10 cellular contexts compared by ENCODE assay signal in the genomic region with DNA sequence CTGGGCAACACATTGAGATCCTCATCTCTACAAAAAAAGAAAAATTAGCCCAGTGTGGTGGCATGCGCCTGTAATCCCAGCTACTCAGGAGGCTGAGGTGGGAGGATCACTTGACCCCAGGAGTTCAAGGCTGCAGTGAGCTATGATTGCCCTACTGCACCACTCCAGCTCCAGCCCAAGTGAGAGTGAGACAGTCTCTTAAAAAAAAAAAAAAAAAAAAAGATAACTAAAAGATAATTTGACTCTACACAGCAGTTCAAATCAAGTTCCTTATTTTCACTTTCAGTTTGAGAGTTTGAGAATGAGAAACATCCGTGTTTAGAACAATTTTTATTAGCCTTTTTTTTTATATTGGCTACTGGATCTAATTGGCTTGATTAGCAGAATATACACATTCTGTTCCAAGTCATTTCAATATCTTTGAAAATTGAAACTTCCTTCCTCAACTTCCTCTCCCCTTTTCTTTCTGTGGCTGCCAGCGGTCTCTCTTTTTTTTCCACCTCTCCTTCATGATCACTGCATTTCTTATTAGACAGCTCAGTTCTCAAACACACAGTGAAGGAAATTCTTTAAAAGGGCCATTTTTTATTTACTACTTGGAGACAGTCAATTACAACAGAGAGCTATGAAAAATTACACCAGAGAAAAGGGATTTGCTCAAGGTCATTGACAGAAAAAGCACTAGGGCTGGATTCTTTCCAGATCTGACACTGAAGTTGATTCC. TPM values are rescaled to one million over a fixed set of nuclear protein-coding genes. Genes with fewer than 3 reads are reported as not detected.
A peak's percentile ranks its signal among the peaks of the same experiment; 100 is the strongest.
DNase-seq lines count a peak whose midpoint lies in the region; ATAC-seq, FAIRE-seq and TF ChIP-seq lines count a peak whose summit lies in the region.
"Had no signal": no experiment of that assay in that cellular context is flagged by ENCODE, and none has a peak within 500 bp of the region (broad histone marks: within the 10 kb centered on the region; RNA-seq: fewer than 3 reads in every experiment).

No MANE protein-coding gene starts in this region.

- H3K27ac ChIP-seq in stomach = peak overlapping the region; percentile 70 to 85 (median 76)
- H3K27ac ChIP-seq: C4-2B had no signal

- H3K4me3 Mint-ChIP-seq in T-helper 17 cell = peak overlapping the region; percentile 88

- no peaks in the 10 kb centered on the region for H3K9me3 ChIP-seq in T-helper 17 cell (ENCODE audit: control insufficient read depth, low read length, poor library complexity, severe bottlenecking)
- no peaks in the 10 kb centered on the region for H3K9me3 ChIP-seq in stomach

- TF ChIP-seq EP300 in stomach (IDR thresholded peaks at IDR 0.05) = no peak

- FAIRE-seq in frontal cortex (lab: Jason Lieb, UNC) = no peak

- intact Hi-C loops in stomach (cut with DNase I; ENCODE audit: low total_unique reads) = no loop called here

- TF ChIP-seq CTCF in stomach (IDR thresholded peaks at IDR 0.05) = no peak

- no peaks in the 10 kb centered on the region for H3K36me3 ChIP-seq in stomach

- DNase-seq in SIG-M5 treated with dmso at 0.1 percent for 504 hours (lab: John Stamatoyannopoulos, UW; ENCODE audit: unreplicated experiment) = peak; percentile 71
- no peak for DNase-seq in SIG-M5 (lab: John Stamatoyannopoulos, UW)
- DNase-seq in T-helper 17 cell = no peak
- peak; percentile 26 for DNase-seq in foreskin melanocyte
- DNase-seq in stomach = no peak
- no peak for DNase-seq in frontal cortex (ENCODE audit: low spot score in 2 of 2)
- no peak for DNase-seq in NCI-H2196 treated with DMSO at 0.1 percent for 48 hours (lab: John Stamatoyannopoulos, UW; ENCODE audit: unreplicated experiment)
- DNase-seq: NCI-H1092 had no signal

- peaks cover 22 to 52% (median 27%) of the 10 kb centered on the region in 4 donors for H3K4me1 ChIP-seq in stomach

- 28 to 36% (median 32%) methylated on average over 3 of the region's 3 CpGs for WGBS in stomach, 5 donors

- no peak for TF ChIP-seq POLR2A in stomach (IDR thresholded peaks at IDR 0.05)

- no peaks in the 10 kb centered on the region for H3K36me3 Mint-ChIP-seq in T-helper 17 cell (ENCODE audit: low read depth)

- peaks cover 4% of the 10 kb centered on the region for H3K27me3 Mint-ChIP-seq in T-helper 17 cell

- H3K4me3 ChIP-seq in stomach = peak overlapping the region in 2 of 4 donors; percentile 8 to 27

- H3K27me3 ChIP-seq in stomach = no peaks in the 10 kb centered on the region

- ATAC-seq in T-helper 17 cell = no peak
- no peak for ATAC-seq in HG02623 (IDR thresholded peaks at IDR 0.05; ENCODE audit: unreplicated experiment)

- peaks cover 12% of the 10 kb centered on the region for H3K4me1 Mint-ChIP-seq in T-helper 17 cell

- H3K27ac Mint-ChIP-seq in T-helper 17 cell = peak overlapping the region; percentile 93

RNA-seq across cellular contexts. Expression of a gene that starts 4.5 kb away (rescaled TPM):
- 10 to 100 TPM; 16.4 to 21.8 TPM for total RNA-seq in T-helper 17 cell
- 100 to 1,000 TPM in 3 of 5 donors, 10 to 100 TPM in 2; 16.1 to 172 (median 103) TPM for total RNA-seq in stomach
- polyA plus RNA-seq in stomach = 10 to 100 TPM; 44.7 to 86.8 (median 49.1) TPM
- total RNA-seq in frontal cortex = 2.0 TPM

RNA-seq across cellular contexts. Expression of a gene that starts 24.1 kb away (rescaled TPM):
- total RNA-seq in T-helper 17 cell (10 to 100 TPM; 45.2 to 51.9 TPM), stomach (100 to 1,000 TPM in 2 of 5 donors, 10 to 100 TPM in 3; 40.8 to 117 (median 77.1) TPM), frontal cortex (38.7 TPM)
- polyA plus RNA-seq in stomach = 10 to 100 TPM; 32.2 to 76.7 (median 75.3) TPM

RNA-seq across cellular contexts. Expression of a gene that starts 47.2 kb away (rescaled TPM):
- total RNA-seq in T-helper 17 cell (not detected), stomach (10 to 100 TPM in 2 of 5 donors, under 1 TPM in 2, not detected in 1; 0.45 to 12.0 (median 6.0) TPM), frontal cortex (not detected)
- 1 to 10 TPM; 2.6 to 8.5 (median 4.9) TPM for polyA plus RNA-seq in stomach

RNA-seq across cellular contexts. Expression of a gene that starts 48.4 kb away (rescaled TPM):
- total RNA-seq in T-helper 17 cell (1 to 10 TPM in 1 of 2 donors, under 1 TPM in 1; 0.55 to 1.3 TPM), stomach (10 to 100 TPM in 1 of 5 donors, 1 to 10 TPM in 2, under 1 TPM in 1, not detected in 1; 0.87 to 15.8 (median 3.7) TPM), frontal cortex (1.2 TPM)
- polyA plus RNA-seq in stomach = 1 to 10 TPM in 2 of 3 donors, not detected in 1; 1.2 to 2.0 TPM

RNA-seq across cellular contexts. Expression of a gene that starts 48.5 kb away (rescaled TPM):
- total RNA-seq in T-helper 17 cell (10 to 100 TPM; 29.4 to 37.0 TPM), stomach (10 to 100 TPM; 25.0 to 67.7 (median 44.4) TPM), frontal cortex (38.7 TPM)
- polyA plus RNA-seq in stomach = 100 to 1,000 TPM; 175 to 258 (median 219) TPM

Comparison
In these comparisons a context has a peak if more than half of its experiments do, and no peak if none do; other contexts are left out.
1. DNase-seq: peak in SIG-M5 treated with dmso at 0.1 percent for 504 hours (single experiment) and foreskin melanocyte (single experiment); none in SIG-M5 (single experiment), T-helper 17 cell (0 of 3), stomach (single experiment), frontal cortex (0 of 2) and NCI-H2196 treated with DMSO at 0.1 percent for 48 hours (single experiment).